In genomic region chr19:41053331-41053730, GRCh38 we compare ENCODE assay signal across 22 cellular contexts. TPM values are rescaled to one million over a fixed set of nuclear protein-coding genes. Genes with fewer than 3 reads are reported as not detected.
"Had no signal": no experiment of that assay in that cellular context is flagged by ENCODE, and none has a peak within 500 bp of the region (broad histone marks: within the 10 kb centered on the region; RNA-seq: fewer than 3 reads in every experiment).

No MANE protein-coding gene starts in this region.

RNA-seq across cellular contexts. Expression of gene CYP2A13, which starts 34.9 kb away (rescaled TPM):
- total RNA-seq: activated B cell treated with CpG ODN at 0.5 μM for 24 hours; activated CD4-positive, alpha-beta memory T cell treated with anti-CD3 and anti-CD28 coated beads for 36 hours; activated CD4-positive, alpha-beta T cell treated with anti-CD3 and anti-CD28 coated beads, Interleukin-2, amount 10 ng/mL, durations not matched to agents 24 days and 14 days; activated CD8-positive, alpha-beta memory T cell treated with anti-CD3 and anti-CD28 coated beads for 36 hours; activated CD8-positive, alpha-beta T cell treated with anti-CD3 and anti-CD28 coated beads for 36 hours; activated naive CD4-positive, alpha-beta T cell treated with anti-CD3 and anti-CD28 coated beads for 36 hours; activated naive CD4-positive, alpha-beta T cell treated with anti-CD3 and anti-CD28 coated beads, Interleukin-2, amount 50 U/mL, for 72 hours; activated naive CD8-positive, alpha-beta T cell treated with anti-CD3 and anti-CD28 coated beads for 36 hours; activated T-cell treated with anti-CD3 and anti-CD28 coated beads, Interleukin-2, amount 50 U/mL, for 4 hours; activated T-cell treated with anti-CD3 and anti-CD28 coated beads, Interleukin-2, amount 50 U/mL, for 72 hours; activated T-helper 1 cell treated with anti-CD3 and anti-CD28 coated beads, Interleukin-12 subunit alpha, Interleukin-12 subunit beta, Interleukin-2, Interleukin-4 antibody, amounts not matched to agents 30 ng/mL and 10 ng/mL and 1 ng/mL, durations not matched to agents 14 hours and 24 hours and 36 hours; activated T-helper 17 cell treated with anti-CD3 and anti-CD28 coated beads, Interleukin-2, amount 50 U/mL, for 72 hours; adrenal gland; aorta; astrocyte; body of pancreas; breast epithelium; cardiac septum; T-cell; T-helper 1 cell treated with Interleukin-12 subunit alpha and Interleukin-12 subunit beta and Interleukin-4 antibody, amounts not matched to agents 30 ng/mL and 1 ng/mL, for 36 hours; T-helper 17 cell; T-helper 2 cell treated with Interferon-gamma antibody and Interleukin-4, amounts not matched to agents 100 ng/mL and 5 ng/mL, for 36 hours had no signal
- polyA plus RNA-seq: adrenal gland, aorta had no signal
